15 cellular contexts compared by ENCODE assay signal in the genomic region with DNA sequence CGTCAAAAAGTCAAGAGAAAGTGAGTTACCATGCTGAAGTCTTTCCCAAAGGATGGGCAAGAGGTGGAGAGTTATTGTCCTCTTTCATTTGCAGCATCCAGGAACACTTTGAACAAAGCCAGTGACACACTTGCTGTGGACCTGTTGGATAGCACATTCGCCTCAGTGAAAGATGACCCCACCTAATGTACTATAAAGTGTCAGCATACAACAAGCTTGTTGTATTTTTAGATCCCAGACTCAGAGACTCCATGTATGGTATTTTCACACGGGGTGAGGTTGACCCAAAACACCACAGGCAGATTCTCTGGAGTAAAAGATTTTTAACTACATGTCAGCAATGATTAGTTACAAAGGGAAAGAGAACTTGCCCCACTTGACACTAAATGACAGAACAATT.
"Had no signal": no experiment of that assay in that cellular context is flagged by ENCODE, and none has a peak within 500 bp of the region (broad histone marks: within the 10 kb centered on the region; RNA-seq: fewer than 3 reads in every experiment).

No MANE protein-coding gene starts in this region.

- H3K9me3 ChIP-seq: vagina had no signal

- H3K4me3 Mint-ChIP-seq: activated B cell treated with CpG ODN at 0.5 μM for 24 hours; activated CD4-positive, alpha-beta T cell treated with anti-CD3 and anti-CD28 coated beads, Interleukin-2, amount 10 ng/mL, durations not matched to agents 7 days and 5 days; activated naive CD4-positive, alpha-beta T cell treated with anti-CD3 and anti-CD28 coated beads, Interleukin-2, amount 10 ng/mL, durations not matched to agents 7 days and 5 days; activated T-helper 17 cell treated with anti-CD3 and anti-CD28 coated beads, Interleukin-2, amount 50 U/mL, for 72 hours; central memory CD8-positive, alpha-beta T cell; natural killer cell treated with Interleukin-12 subunit alpha and Interleukin-12 subunit beta and Interleukin-15 and Interleukin-18, amount 100 ng/mL, for 72 hours had no signal

- H3K27ac ChIP-seq: skin epidermis had no signal

- H3K27me3 Mint-ChIP-seq: activated B cell treated with CpG ODN at 0.5 μM for 24 hours had no signal

- H3K36me3 Mint-ChIP-seq: activated naive CD4-positive, alpha-beta T cell treated with anti-CD3 and anti-CD28 coated beads, Interleukin-2, amount 10 ng/mL, durations not matched to agents 7 days and 5 days; natural killer cell treated with Interleukin-12 subunit alpha and Interleukin-12 subunit beta and Interleukin-15 and Interleukin-18, amount 100 ng/mL, for 72 hours had no signal

- DNase-seq: activated B cell treated with CpG ODN at 0.5 μM for 24 hours; activated CD4-positive, alpha-beta T cell treated with anti-CD3 and anti-CD28 coated beads, Interleukin-2, amount 10 ng/mL, durations not matched to agents 7 days and 5 days; activated naive CD4-positive, alpha-beta T cell treated with anti-CD3 and anti-CD28 coated beads, Interleukin-2, amount 10 ng/mL, durations not matched to agents 7 days and 5 days; activated T-cell treated with anti-CD3 and anti-CD28 coated beads for 4 hours; dermis blood vessel endothelial cell; hypothalamus; mammary epithelial cell; occipital lobe; T-helper 2 cell had no signal

- H3K4me1 ChIP-seq: vagina had no signal

- H3K36me3 ChIP-seq: vagina had no signal

- ATAC-seq: activated T-helper 17 cell treated with anti-CD3 and anti-CD28 coated beads, Interleukin-2, amount 50 U/mL, for 72 hours; natural killer cell treated with Interleukin-12 subunit alpha and Interleukin-12 subunit beta and Interleukin-15 and Interleukin-18, amount 100 ng/mL, for 72 hours had no signal

- H3K9me3 Mint-ChIP-seq: activated B cell treated with CpG ODN at 0.5 μM for 24 hours; activated CD4-positive, alpha-beta T cell treated with anti-CD3 and anti-CD28 coated beads, Interleukin-2, amount 10 ng/mL, durations not matched to agents 7 days and 5 days; activated naive CD4-positive, alpha-beta T cell treated with anti-CD3 and anti-CD28 coated beads, Interleukin-2, amount 10 ng/mL, durations not matched to agents 7 days and 5 days; activated T-helper 17 cell treated with anti-CD3 and anti-CD28 coated beads, Interleukin-2, amount 50 U/mL, for 72 hours; central memory CD8-positive, alpha-beta T cell; natural killer cell treated with Interleukin-12 subunit alpha and Interleukin-12 subunit beta and Interleukin-15 and Interleukin-18, amount 100 ng/mL, for 72 hours had no signal

- H3K27me3 ChIP-seq: vagina had no signal

- H3K4me1 Mint-ChIP-seq: activated B cell treated with CpG ODN at 0.5 μM for 24 hours; activated CD4-positive, alpha-beta T cell treated with anti-CD3 and anti-CD28 coated beads, Interleukin-2, amount 10 ng/mL, durations not matched to agents 7 days and 5 days; activated naive CD4-positive, alpha-beta T cell treated with anti-CD3 and anti-CD28 coated beads, Interleukin-2, amount 10 ng/mL, durations not matched to agents 7 days and 5 days; activated T-helper 17 cell treated with anti-CD3 and anti-CD28 coated beads, Interleukin-2, amount 50 U/mL, for 72 hours; central memory CD8-positive, alpha-beta T cell had no signal

- FAIRE-seq: TTC549 had no signal

- H3K4me3 ChIP-seq: skin epidermis, vagina had no signal

- H3K27ac Mint-ChIP-seq: activated B cell treated with CpG ODN at 0.5 μM for 24 hours; activated CD4-positive, alpha-beta T cell treated with anti-CD3 and anti-CD28 coated beads, Interleukin-2, amount 10 ng/mL, durations not matched to agents 7 days and 5 days; activated naive CD4-positive, alpha-beta T cell treated with anti-CD3 and anti-CD28 coated beads, Interleukin-2, amount 10 ng/mL, durations not matched to agents 7 days and 5 days; activated T-helper 17 cell treated with anti-CD3 and anti-CD28 coated beads, Interleukin-2, amount 50 U/mL, for 72 hours; natural killer cell treated with Interleukin-12 subunit alpha and Interleukin-12 subunit beta and Interleukin-15 and Interleukin-18, amount 100 ng/mL, for 72 hours had no signal
